In genomic region chr16:57476546-57477410, GRCh38 we compare ENCODE assay signal across 11 cellular contexts. TPM values are rescaled to one million over a fixed set of nuclear protein-coding genes. Genes with fewer than 3 reads are reported as not detected.
DNase-seq lines count a peak whose midpoint lies in the region; ATAC-seq, FAIRE-seq and TF ChIP-seq lines count a peak whose summit lies in the region.
"Had no signal": no experiment of that assay in that cellular context is flagged by ENCODE, and none has a peak within 500 bp of the region (broad histone marks: within the 10 kb centered on the region; RNA-seq: fewer than 3 reads in every experiment).

No MANE protein-coding gene starts in this region.

- H3K4me3 ChIP-seq in A549 (peak overlapping the region; percentile 21; the same call in 1 of the 3 replicates), smooth muscle cell (no peak overlapping the region)
- H3K4me3 ChIP-seq in CD8-positive, alpha-beta T cell (ENCODE audit: low read depth, low read length), result peak overlapping the region; percentile 21

- DNase-seq in A549 (ENCODE audit: low read depth in 1 of 2, low spot score in 1 of 2) (no peak), mesenteric fat pad (ENCODE audit: low spot score) (peak; percentile 72), HPDE6-E6E7 (ENCODE audit: extremely low spot score) (no peak), left colon (no peak), smooth muscle cell (lab: John Stamatoyannopoulos, UW; ENCODE audit: unreplicated experiment) (no peak)
- no peak for DNase-seq in CD8-positive, alpha-beta T cell
- DNase-seq in activated CD8-positive, alpha-beta T cell treated with anti-CD3 and anti-CD28 coated beads for 36 hours, result peak; percentile 36
- DNase-seq: NCI-H1694 had no signal

- no peak for FAIRE-seq in A549 (lab: Jason Lieb, UNC)

- TF ChIP-seq POLR2A in A549 (IDR thresholded peaks at IDR 0.05; ENCODE audit: low read length), result no peak

- no peaks in the 10 kb centered on the region for H3K27me3 Mint-ChIP-seq in CD8-positive, alpha-beta T cell (ENCODE audit: low read depth)
- H3K27me3 Mint-ChIP-seq in activated CD8-positive, alpha-beta T cell treated with anti-CD3 and anti-CD28 coated beads for 36 hours, result no peaks in the 10 kb centered on the region

- no peak overlapping the region for H2AFZ ChIP-seq in smooth muscle cell (ENCODE audit: low read depth)

- TF ChIP-seq RAD21 in A549 (conservative IDR thresholded peaks at IDR 0.05 in 1 of 2, IDR thresholded peaks at IDR 0.05 in 1 of 2), result no peak

- no peak for TF ChIP-seq EP300 in A549 (IDR thresholded peaks at IDR 0.05)

- no peaks in the 10 kb centered on the region for H3K36me3 ChIP-seq in CD8-positive, alpha-beta T cell (ENCODE audit: insufficient read depth, low read length)
- H3K36me3 ChIP-seq in smooth muscle cell (ENCODE audit: low read depth), result no peaks in the 10 kb centered on the region

- POLR2A ChIA-PET in A549 (lab: Yijun Ruan, JAX), result interaction anchor here (0.5 to 1.3 kb wide), 2 partner anchors 15 to 35 kb away, joined by 4 to 8 read pairs; partner anchors contain the start of gene POLR2C
- POLR2A ChIA-PET in CD8-positive, alpha-beta T cell (lab: Charles Lee), result interaction anchor here (1.4 kb wide), 1 partner anchor 30 kb away, joined by 3 read pairs; the partner anchor contains the start of genes CIAPIN1 and COQ9
- POLR2A ChIA-PET in activated CD8-positive, alpha-beta T cell treated with anti-CD3 and anti-CD28 coated beads for 36 hours (lab: Charles Lee), result interaction anchor here (1.0 to 6.9 kb wide), 4 partner anchors 8 to 14 kb away, joined by 3 to 29 read pairs (median 5); partner anchors contain the start of gene POLR2C

- H3K9me3 ChIP-seq in A549, result no peaks in the 10 kb centered on the region
- no peaks in the 10 kb centered on the region for H3K9me3 ChIP-seq in CD8-positive, alpha-beta T cell (ENCODE audit: low read length)
- H3K9me3 ChIP-seq in smooth muscle cell (replicated peaks; ENCODE audit: low read depth), result no peaks in the 10 kb centered on the region

- no peak for TF ChIP-seq CTCF in A549 (IDR thresholded peaks at IDR 0.05)
- TF ChIP-seq CTCF in CD8-positive, alpha-beta T cell (IDR thresholded peaks at IDR 0.05), result no peak
- no peak for TF ChIP-seq CTCF in activated CD8-positive, alpha-beta T cell treated with anti-CD3 and anti-CD28 coated beads for 36 hours (IDR thresholded peaks at IDR 0.05)
- no peak for TF ChIP-seq CTCF in smooth muscle cell (IDR thresholded peaks at IDR 0.05; ENCODE audit: borderline replicate concordance, insufficient read depth, poor library complexity, severe bottlenecking)

- H3K4me1 ChIP-seq in A549 (peaks cover 96% of the 10 kb centered on the region), smooth muscle cell (ENCODE audit: low read depth) (peaks cover 30% of the 10 kb centered on the region)
- H3K4me1 ChIP-seq in CD8-positive, alpha-beta T cell (ENCODE audit: insufficient read depth, low read length), result peaks cover 15% of the 10 kb centered on the region

- peak overlapping the region; percentile 96 to 98 for H3K27ac ChIP-seq in A549
- H3K27ac ChIP-seq in CD8-positive, alpha-beta T cell (ENCODE audit: low read depth, low read length), result no peak overlapping the region
- H3K27ac ChIP-seq in smooth muscle cell (ENCODE audit: low read depth), result no peak overlapping the region
- H3K27ac ChIP-seq: C4-2B had no signal

- no peak overlapping the region for H3K4me3 Mint-ChIP-seq in CD8-positive, alpha-beta T cell
- H3K4me3 Mint-ChIP-seq in activated CD8-positive, alpha-beta T cell treated with anti-CD3 and anti-CD28 coated beads for 36 hours, result no peak overlapping the region

- H4K20me1 ChIP-seq in smooth muscle cell (ENCODE audit: low read depth), result peaks cover 69% of the 10 kb centered on the region

- no peak overlapping the region for H3K27ac Mint-ChIP-seq in CD8-positive, alpha-beta T cell
- H3K27ac Mint-ChIP-seq in activated CD8-positive, alpha-beta T cell treated with anti-CD3 and anti-CD28 coated beads for 36 hours, result peak overlapping the region; percentile 20
- H3K27ac Mint-ChIP-seq: IgD-negative memory B cell had no signal

- peak overlapping the region; percentile 93 for H3K4me2 ChIP-seq in A549
- H3K4me2 ChIP-seq in smooth muscle cell, result no peak overlapping the region

- 100% methylated on average over 3 of the region's 6 CpGs for whole genome bisulfite sequencing in A549 (ENCODE audit: missing lambda C conversion rate)
- WGBS in smooth muscle cell (ENCODE audit: low lambda C conversion rate), result 84% methylated on average over 6 of the region's 6 CpGs

- H3K79me2 ChIP-seq in smooth muscle cell (ENCODE audit: low read depth), result peaks cover 46% of the 10 kb centered on the region

- H3K4me1 Mint-ChIP-seq in CD8-positive, alpha-beta T cell (ENCODE audit: low read depth), result peaks cover 13% of the 10 kb centered on the region
- H3K4me1 Mint-ChIP-seq in activated CD8-positive, alpha-beta T cell treated with anti-CD3 and anti-CD28 coated beads for 36 hours (ENCODE audit: low read depth), result peaks cover 15% of the 10 kb centered on the region

- ATAC-seq in A549 (no peak), left colon (no peak), GM19455 (IDR thresholded peaks at IDR 0.05; ENCODE audit: unreplicated experiment) (no peak)
- ATAC-seq in CD8-positive, alpha-beta T cell, result no peak
- no peak for ATAC-seq in activated CD8-positive, alpha-beta T cell treated with anti-CD3 and anti-CD28 coated beads for 36 hours

- H3K27me3 ChIP-seq in CD8-positive, alpha-beta T cell (ENCODE audit: insufficient read depth, low read length), result no peaks in the 10 kb centered on the region
- H3K27me3 ChIP-seq in smooth muscle cell (ENCODE audit: low read depth), result no peaks in the 10 kb centered on the region

- CTCF ChIA-PET in A549 (lab: Yijun Ruan, JAX), result interaction anchor here (0.6 to 8.4 kb wide), 7 partner anchors 10 to 51 kb away, joined by 3 to 70 read pairs (median 4); partner anchors contain the start of genes DOK4 and POLR2C
- CTCF ChIA-PET in CD8-positive, alpha-beta T cell (lab: Charles Lee), result interaction anchor here (0.9 to 5.4 kb wide), 5 partner anchors 8 to 46 kb away, joined by 3 to 28 read pairs (median 4); no protein-coding TSS in a partner anchor
- CTCF ChIA-PET in activated CD8-positive, alpha-beta T cell treated with anti-CD3 and anti-CD28 coated beads for 36 hours (lab: Charles Lee), result interaction anchor here (0.7 to 8.2 kb wide), 3 partner anchors 9 to 42 kb away, joined by 3 to 71 read pairs (median 4); partner anchors contain the start of gene DOK4

- intact Hi-C loops in CD8-positive, alpha-beta T cell (cut with DNase I, micrococcal nuclease), result loop anchor here (1.0 kb wide), 2 partner anchors 43 to 100 kb away; no protein-coding TSS in a partner anchor
- intact Hi-C loops in activated CD8-positive, alpha-beta T cell treated with anti-CD3 and anti-CD28 coated beads for 36 hours (cut with micrococcal nuclease), result loop anchor here (2.0 kb wide), 1 partner anchor 42 kb away; no protein-coding TSS in a partner anchor
- intact Hi-C loops in left colon (cut with DNase I, micrococcal nuclease), result no loop called here

- H3K9ac ChIP-seq in smooth muscle cell (ENCODE audit: low read depth), result no peak overlapping the region

- H3F3A ChIP-seq in smooth muscle cell (ENCODE audit: low read depth), result peaks cover 14% of the 10 kb centered on the region

- peaks cover 13% of the 10 kb centered on the region for H3K36me3 Mint-ChIP-seq in CD8-positive, alpha-beta T cell
- H3K36me3 Mint-ChIP-seq in activated CD8-positive, alpha-beta T cell treated with anti-CD3 and anti-CD28 coated beads for 36 hours (ENCODE audit: low read depth), result no peaks in the 10 kb centered on the region
- H3K36me3 Mint-ChIP-seq: IgD-negative memory B cell had no signal

- no peaks in the 10 kb centered on the region for H3K9me3 Mint-ChIP-seq in CD8-positive, alpha-beta T cell
- no peaks in the 10 kb centered on the region for H3K9me3 Mint-ChIP-seq in activated CD8-positive, alpha-beta T cell treated with anti-CD3 and anti-CD28 coated beads for 36 hours
- H3K9me3 Mint-ChIP-seq: IgD-negative memory B cell had no signal

RNA-seq across cellular contexts. Expression of gene DOK4, which starts 9.5 kb away (rescaled TPM):
- polyA plus RNA-seq in A549 (2011; rRNA removed) (85.4 and 93.2 TPM in 2 replicates), A549 (2017; fragmentation: RNase III; extraction: RNeasy Plus Mini Kit Qiagen cat#74134 plus additional on column Dnase treatment) (51.9 to 70.3 TPM (median 65.2 TPM) in 3 replicates), smooth muscle cell (73.6 and 95.6 TPM in 2 replicates)
- polyA plus RNA-seq in A549 (2012; cell fraction: cytosol; rRNA removed), result 76.5 and 94.3 TPM in 2 replicates
- 99.2 and 102 TPM in 2 replicates for polyA plus RNA-seq in A549 (2012; cell fraction: nucleus; rRNA removed)
- 103 and 109 TPM in 2 replicates for polyA minus RNA-seq in A549 (2011; rRNA and poly(A)+ RNA removed)
- total RNA-seq in CD8-positive, alpha-beta T cell, result 1 to 10 TPM; 1.7 to 1.9 TPM
- 1 to 10 TPM; 4.6 to 5.1 TPM for total RNA-seq in activated CD8-positive, alpha-beta T cell treated with anti-CD3 and anti-CD28 coated beads for 36 hours
- total RNA-seq in mesenteric fat pad (7.3 TPM), left colon (100 to 1,000 TPM; 145 to 152 TPM), smooth muscle cell (36.5 and 43.5 TPM in 2 replicates)

RNA-seq across cellular contexts. Expression of gene POLR2C, which starts 14.3 kb away (rescaled TPM):
- polyA plus RNA-seq in A549 (2011; rRNA removed), result 229 and 259 TPM in 2 replicates
- 181 and 221 TPM in 2 replicates for polyA plus RNA-seq in A549 (2012; cell fraction: cytosol; rRNA removed)
- polyA plus RNA-seq in A549 (2012; cell fraction: nucleus; rRNA removed), result 135 and 142 TPM in 2 replicates
- polyA plus RNA-seq in A549 (2017; fragmentation: RNase III; extraction: RNeasy Plus Mini Kit Qiagen cat#74134 plus additional on column Dnase treatment), result 141 to 148 TPM (median 146 TPM) in 3 replicates
- 327 and 401 TPM in 2 replicates for polyA minus RNA-seq in A549 (2011; rRNA and poly(A)+ RNA removed)
- 100 to 1,000 TPM; 101 to 112 TPM for total RNA-seq in CD8-positive, alpha-beta T cell
- 10 to 100 TPM; 62.4 to 63.0 TPM for total RNA-seq in activated CD8-positive, alpha-beta T cell treated with anti-CD3 and anti-CD28 coated beads for 36 hours
- 42.9 TPM for total RNA-seq in mesenteric fat pad
- total RNA-seq in left colon, result 10 to 100 TPM; 48.9 to 50.0 TPM
- total RNA-seq in smooth muscle cell, result 60.9 and 90.0 TPM in 2 replicates
- 58.0 and 67.3 TPM in 2 replicates for polyA plus RNA-seq in smooth muscle cell

RNA-seq across cellular contexts. Expression of gene COQ9, which starts 29.5 kb away (rescaled TPM):
- polyA plus RNA-seq in A549 (2011; rRNA removed), result 109 and 130 TPM in 2 replicates
- polyA plus RNA-seq in A549 (2012; cell fraction: cytosol; rRNA removed), result 91.1 and 99.7 TPM in 2 replicates
- 90.2 and 108 TPM in 2 replicates for polyA plus RNA-seq in A549 (2012; cell fraction: nucleus; rRNA removed)
- 46.2 to 48.0 TPM (median 47.2 TPM) in 3 replicates for polyA plus RNA-seq in A549 (2017; fragmentation: RNase III; extraction: RNeasy Plus Mini Kit Qiagen cat#74134 plus additional on column Dnase treatment)
- polyA minus RNA-seq in A549 (2011; rRNA and poly(A)+ RNA removed), result 81.0 and 97.4 TPM in 2 replicates
- 10 to 100 TPM in 1 of 2 experiments, 1 to 10 TPM in 1; 8.1 to 11.7 TPM for total RNA-seq in CD8-positive, alpha-beta T cell
- total RNA-seq in activated CD8-positive, alpha-beta T cell treated with anti-CD3 and anti-CD28 coated beads for 36 hours, result 10 to 100 TPM; 39.3 to 39.6 TPM
- total RNA-seq in mesenteric fat pad, result 39.2 TPM
- 100 to 1,000 TPM; 107 to 117 TPM for total RNA-seq in left colon
- total RNA-seq in smooth muscle cell, result 34.7 and 38.1 TPM in 2 replicates
- polyA plus RNA-seq in smooth muscle cell, result 59.7 and 62.1 TPM in 2 replicates

RNA-seq across cellular contexts. Expression of gene CIAPIN1, which starts 29.6 kb away (rescaled TPM):
- 101 and 114 TPM in 2 replicates for polyA plus RNA-seq in A549 (2011; rRNA removed)
- 66.5 and 75.6 TPM in 2 replicates for polyA plus RNA-seq in A549 (2012; cell fraction: cytosol; rRNA removed)
- polyA plus RNA-seq in A549 (2012; cell fraction: nucleus; rRNA removed), result 49.6 and 75.2 TPM in 2 replicates
- 69.1 to 75.0 TPM (median 71.5 TPM) in 3 replicates for polyA plus RNA-seq in A549 (2017; fragmentation: RNase III; extraction: RNeasy Plus Mini Kit Qiagen cat#74134 plus additional on column Dnase treatment)
- polyA minus RNA-seq in A549 (2011; rRNA and poly(A)+ RNA removed), result 49.6 and 60.0 TPM in 2 replicates
- 10 to 100 TPM; 28.6 to 29.7 TPM for total RNA-seq in CD8-positive, alpha-beta T cell
- 10 to 100 TPM; 53.3 to 53.4 TPM for total RNA-seq in activated CD8-positive, alpha-beta T cell treated with anti-CD3 and anti-CD28 coated beads for 36 hours
- total RNA-seq in mesenteric fat pad, result 53.6 TPM
- total RNA-seq in left colon, result 10 to 100 TPM; 47.3 to 72.5 TPM
- 36.6 and 39.5 TPM in 2 replicates for total RNA-seq in smooth muscle cell
- 58.1 and 67.4 TPM in 2 replicates for polyA plus RNA-seq in smooth muscle cell

RNA-seq across cellular contexts. Expression of gene CCDC102A, which starts 59.6 kb away (rescaled TPM):
- polyA plus RNA-seq in A549 (2011; rRNA removed) (7.4 and 8.0 TPM in 2 replicates), A549 (2017; fragmentation: RNase III; extraction: RNeasy Plus Mini Kit Qiagen cat#74134 plus additional on column Dnase treatment) (7.6 to 8.5 TPM (median 8.3 TPM) in 3 replicates), smooth muscle cell (21.9 and 25.3 TPM in 2 replicates)
- 20.1 and 20.7 TPM in 2 replicates for polyA plus RNA-seq in A549 (2012; cell fraction: cytosol; rRNA removed)
- 18.4 and 19.5 TPM in 2 replicates for polyA plus RNA-seq in A549 (2012; cell fraction: nucleus; rRNA removed)
- 3.5 and 4.0 TPM in 2 replicates for polyA minus RNA-seq in A549 (2011; rRNA and poly(A)+ RNA removed)
- 1 to 10 TPM; 2.1 to 3.1 TPM for total RNA-seq in CD8-positive, alpha-beta T cell
- total RNA-seq in activated CD8-positive, alpha-beta T cell treated with anti-CD3 and anti-CD28 coated beads for 36 hours, result 1 to 10 TPM; 7.1 to 7.9 TPM
- total RNA-seq in mesenteric fat pad (5.0 TPM), left colon (1 to 10 TPM; 1.9 to 2.8 TPM), smooth muscle cell (10.8 and 13.4 TPM in 2 replicates)

Comparison
In these comparisons a context has a peak if more than half of its experiments do, and no peak if none do; other contexts are left out.
1. DNase-seq: peak in activated CD8-positive, alpha-beta T cell treated with anti-CD3 and anti-CD28 coated beads for 36 hours (single experiment) and mesenteric fat pad (single experiment); none in A549 (0 of 2), CD8-positive, alpha-beta T cell (0 of 7), HPDE6-E6E7 (single experiment), left colon (0 of 2) and smooth muscle cell (single experiment).
2. H3K27ac ChIP-seq: peak in A549 (2 of 2); none in CD8-positive, alpha-beta T cell (single experiment) and smooth muscle cell (single experiment).
3. intact Hi-C loops: an anchor here in CD8-positive, alpha-beta T cell (1.0 kb wide) and activated CD8-positive, alpha-beta T cell treated with anti-CD3 and anti-CD28 coated beads for 36 hours (2.0 kb wide); none called in left colon.